ENCODE assay signal across 11 cellular contexts in the genomic region with DNA sequence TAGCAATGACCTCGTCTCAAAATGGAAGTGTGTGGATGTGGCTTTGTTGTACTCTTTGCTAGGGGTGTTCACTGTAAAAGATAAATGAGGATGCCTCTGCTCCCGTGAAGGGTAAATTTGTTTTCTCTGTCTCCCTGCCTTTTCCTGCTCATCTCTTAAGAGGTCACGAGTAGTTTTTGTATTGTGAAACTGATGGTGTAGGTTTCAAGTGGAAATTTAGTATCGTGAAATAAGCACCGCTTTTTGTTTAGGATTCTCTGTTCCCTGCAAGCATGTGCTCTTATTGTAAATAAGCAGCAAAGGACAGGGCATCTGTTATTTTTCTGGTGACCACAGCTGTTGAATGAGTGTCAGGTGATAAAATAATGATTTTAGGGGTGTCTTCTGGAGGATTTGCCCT.
DNase-seq lines count a peak whose midpoint lies in the region; FAIRE-seq and TF ChIP-seq lines count a peak whose summit lies in the region.
"Had no signal": no experiment of that assay in that cellular context is flagged by ENCODE, and none has a peak within 500 bp of the region (broad histone marks: within the 10 kb centered on the region; RNA-seq: fewer than 3 reads in every experiment).

No MANE protein-coding gene starts in this region.

- no peak overlapping the region for H3K9ac ChIP-seq in kidney (ENCODE audit: low read length in 2 of 2)

- H3K36me3 Mint-ChIP-seq in activated CD4-positive, alpha-beta T cell treated with anti-CD3 and anti-CD28 coated beads, Interleukin-2, amount 10 ng/mL, durations not matched to agents 7 days and 5 days (ENCODE audit: low read depth), result no peaks in the 10 kb centered on the region

- peak overlapping the region; percentile 31 for H3K27ac Mint-ChIP-seq in activated CD4-positive, alpha-beta T cell treated with anti-CD3 and anti-CD28 coated beads, Interleukin-2, amount 10 ng/mL, durations not matched to agents 7 days and 5 days

- no peaks in the 10 kb centered on the region for H3K27me3 Mint-ChIP-seq in activated CD4-positive, alpha-beta T cell treated with anti-CD3 and anti-CD28 coated beads, Interleukin-2, amount 10 ng/mL, durations not matched to agents 7 days and 5 days
- H3K27me3 Mint-ChIP-seq: activated naive CD8-positive, alpha-beta T cell treated with anti-CD3 and anti-CD28 coated beads for 36 hours had no signal

- peak overlapping the region; percentile 3 for H2AFZ ChIP-seq in hepatocyte

- no peak overlapping the region for H3K4me2 ChIP-seq in hepatocyte

- peaks cover 5% of the 10 kb centered on the region for H3K4me1 Mint-ChIP-seq in activated CD4-positive, alpha-beta T cell treated with anti-CD3 and anti-CD28 coated beads, Interleukin-2, amount 10 ng/mL, durations not matched to agents 7 days and 5 days

- TF ChIP-seq CTCF in hepatocyte (IDR thresholded peaks at IDR 0.05; ENCODE audit: poor library complexity) (no peak), kidney (IDR thresholded peaks at IDR 0.05; ENCODE audit: borderline replicate concordance, extremely low read depth, insufficient read depth) (no peak), WERI-Rb-1 (IDR thresholded peaks at IDR 0.05; ENCODE audit: low read depth, low read length) (no peak)

- POLR2A ChIA-PET in activated CD4-positive, alpha-beta T cell treated with anti-CD3 and anti-CD28 coated beads, Interleukin-2, amount 10 ng/mL, durations not matched to agents 7 days and 5 days (lab: Charles Lee), result no interaction called here

- H3K79me2 ChIP-seq in hepatocyte, result no peaks in the 10 kb centered on the region

- H3K4me3 Mint-ChIP-seq in activated CD4-positive, alpha-beta T cell treated with anti-CD3 and anti-CD28 coated beads, Interleukin-2, amount 10 ng/mL, durations not matched to agents 7 days and 5 days, result no peak overlapping the region

- no peaks in the 10 kb centered on the region for H3K9me3 Mint-ChIP-seq in activated CD4-positive, alpha-beta T cell treated with anti-CD3 and anti-CD28 coated beads, Interleukin-2, amount 10 ng/mL, durations not matched to agents 7 days and 5 days
- H3K9me3 Mint-ChIP-seq: activated naive CD8-positive, alpha-beta T cell treated with anti-CD3 and anti-CD28 coated beads for 36 hours had no signal

- H3K9me2 ChIP-seq in hepatocyte (replicated peaks; ENCODE audit: insufficient read depth), result no peaks in the 10 kb centered on the region

- CTCF ChIA-PET in activated CD4-positive, alpha-beta T cell treated with anti-CD3 and anti-CD28 coated beads, Interleukin-2, amount 10 ng/mL, durations not matched to agents 7 days and 5 days (lab: Charles Lee), result interaction anchor here (1.0 to 1.6 kb wide), 4 partner anchors 9 to 612 kb away, joined by 3 to 6 read pairs (median 3); no protein-coding TSS in a partner anchor

- 65% methylated on average over 5 of the region's 5 CpGs for WGBS in hepatocyte (ENCODE audit: low lambda C conversion rate, missing lambda C conversion rate)

- H3K4me3 ChIP-seq in hepatocyte, result no peak overlapping the region
- no peak overlapping the region for H3K4me3 ChIP-seq in kidney (ENCODE audit: low read length in 2 of 2)
- H3K4me3 ChIP-seq in WERI-Rb-1 (ENCODE audit: low read depth, low read length), result no peak overlapping the region
- H3K4me3 ChIP-seq: tibial artery had no signal

- H3K27me3 ChIP-seq in hepatocyte (no peaks in the 10 kb centered on the region), WERI-Rb-1 (ENCODE audit: insufficient read depth, low read depth, severe bottlenecking) (peaks cover 4% of the 10 kb centered on the region)
- H3K27me3 ChIP-seq: tibial artery had no signal

- no peak for FAIRE-seq in kidney (lab: Jason Lieb, UNC)

- no peaks in the 10 kb centered on the region for H4K20me1 ChIP-seq in hepatocyte (ENCODE audit: insufficient read depth, poor library complexity, severe bottlenecking)

- H3K4me1 ChIP-seq in hepatocyte (ENCODE audit: insufficient read depth), result peaks cover 12% of the 10 kb centered on the region
- no peaks in the 10 kb centered on the region for H3K4me1 ChIP-seq in kidney (ENCODE audit: control insufficient read depth in 1 of 2, insufficient read depth in 1 of 2, low read depth in 1 of 2, low read length in 2 of 2)

- DNase-seq in activated CD4-positive, alpha-beta T cell treated with anti-CD3 and anti-CD28 coated beads, Interleukin-2, amount 10 ng/mL, durations not matched to agents 7 days and 5 days, result no peak
- DNase-seq in activated CD4-positive, alpha-beta T cell treated with anti-CD3 and anti-CD28 coated beads for 4 hours, result no peak
- DNase-seq in amniotic epithelial cell (ENCODE audit: low read depth), result peak; percentile 10
- no peak for DNase-seq in hepatocyte (ENCODE audit: low spot score)
- DNase-seq in NOMO-1 treated with DMSO at 0.1 percent for 48 hours (lab: John Stamatoyannopoulos, UW; ENCODE audit: unreplicated experiment), result no peak
- DNase-seq in kidney, result no peak
- no peak for DNase-seq in WERI-Rb-1
- DNase-seq in activated naive CD4-positive, alpha-beta T cell treated with Interleukin-2 at 50 U/mL for 16 hours, result no peak
- DNase-seq: activated naive CD8-positive, alpha-beta T cell treated with anti-CD3 and anti-CD28 coated beads for 36 hours; effector memory CD4-positive, alpha-beta T cell had no signal

- H3K36me3 ChIP-seq in hepatocyte (replicated peaks; ENCODE audit: insufficient read depth, low read depth), result no peaks in the 10 kb centered on the region
- H3K36me3 ChIP-seq in kidney (ENCODE audit: control insufficient read depth in 1 of 2, insufficient read depth in 2 of 2, low read length in 2 of 2), result no peaks in the 10 kb centered on the region
- H3K36me3 ChIP-seq in WERI-Rb-1, result no peaks in the 10 kb centered on the region
- H3K36me3 ChIP-seq: tibial artery had no signal

- H3K9me3 ChIP-seq in hepatocyte (ENCODE audit: low read depth), result no peaks in the 10 kb centered on the region
- H3K9me3 ChIP-seq in kidney (ENCODE audit: control insufficient read depth in 1 of 2, low read length in 2 of 2), result no peaks in the 10 kb centered on the region
- no peaks in the 10 kb centered on the region for H3K9me3 ChIP-seq in WERI-Rb-1 (ENCODE audit: severe bottlenecking)
- H3K9me3 ChIP-seq: tibial artery had no signal

- intact Hi-C loops in kidney (cut with DNase I), result no loop called here

- H3K27ac ChIP-seq in hepatocyte, result peak overlapping the region; percentile 4
- H3K27ac ChIP-seq in kidney (ENCODE audit: low read depth in 2 of 2, low read length in 2 of 2), result no peak overlapping the region
- no peak overlapping the region for H3K27ac ChIP-seq in WERI-Rb-1
